ENCODE assay signal across 13 cellular contexts in the genomic region with DNA sequence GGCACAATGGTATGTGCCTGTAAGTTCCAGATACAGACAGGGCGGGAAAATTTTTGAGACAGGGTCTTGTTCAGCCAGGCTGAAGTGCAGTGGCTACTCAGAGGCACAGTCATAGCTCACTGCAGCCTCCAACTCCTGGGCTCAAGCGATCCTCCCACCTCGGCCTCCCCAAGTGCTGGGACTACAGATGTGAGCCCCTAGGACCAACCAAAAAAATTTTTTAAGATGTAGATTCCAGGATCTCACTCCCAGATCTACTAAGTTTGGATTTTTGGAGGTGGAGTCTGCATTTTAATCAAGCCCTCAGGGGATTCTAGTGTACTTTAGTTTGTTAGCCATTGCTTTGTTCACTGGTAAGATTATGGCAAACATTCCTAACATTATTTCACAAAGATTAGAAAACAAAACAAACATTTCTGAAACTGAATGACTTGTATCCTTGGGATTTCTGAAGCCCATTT. TPM values are rescaled to one million over a fixed set of nuclear protein-coding genes. Genes with fewer than 3 reads are reported as not detected.
DNase-seq lines count a peak whose midpoint lies in the region; ATAC-seq and TF ChIP-seq lines count a peak whose summit lies in the region.
"Had no signal": no experiment of that assay in that cellular context is flagged by ENCODE, and none has a peak within 500 bp of the region (broad histone marks: within the 10 kb centered on the region; RNA-seq: fewer than 3 reads in every experiment).

No MANE protein-coding gene starts in this region.

- no peak overlapping the region for H3K27ac Mint-ChIP-seq in activated CD8-positive, alpha-beta T cell treated with anti-CD3 and anti-CD28 coated beads, Interleukin-2, amount 10 ng/mL, durations not matched to agents 7 days and 5 days
- H3K27ac Mint-ChIP-seq: activated naive CD4-positive, alpha-beta T cell treated with anti-CD3 and anti-CD28 coated beads, Interleukin-2, amount 50 U/mL, for 24 hours; T-helper 17 cell had no signal

- H3K27me3 ChIP-seq in colonic mucosa, result no peaks in the 10 kb centered on the region
- no peaks in the 10 kb centered on the region for H3K27me3 ChIP-seq in lower lobe of right lung (ENCODE audit: low read depth)

- H3K27me3 Mint-ChIP-seq in activated CD8-positive, alpha-beta T cell treated with anti-CD3 and anti-CD28 coated beads, Interleukin-2, amount 10 ng/mL, durations not matched to agents 7 days and 5 days (ENCODE audit: low read depth), result no peaks in the 10 kb centered on the region
- H3K27me3 Mint-ChIP-seq: activated naive CD4-positive, alpha-beta T cell treated with anti-CD3 and anti-CD28 coated beads, Interleukin-2, amount 50 U/mL, for 24 hours; T-helper 17 cell had no signal

- H3K9me3 ChIP-seq in colonic mucosa (no peaks in the 10 kb centered on the region), lower lobe of right lung (no peaks in the 10 kb centered on the region)

- DNase-seq in M059J (ENCODE audit: low read depth) (peak; percentile 87), colonic mucosa (no peak), lower lobe of right lung (no peak), SIG-M5 treated with dmso at 0.1 percent for 504 hours (lab: John Stamatoyannopoulos, UW; ENCODE audit: unreplicated experiment) (no peak)
- DNase-seq in activated CD8-positive, alpha-beta T cell treated with anti-CD3 and anti-CD28 coated beads, Interleukin-2, amount 10 ng/mL, durations not matched to agents 7 days and 5 days, result no peak
- DNase-seq in activated CD8-positive, alpha-beta memory T cell treated with anti-CD3 and anti-CD28 coated beads, Interleukin-2, amount 50 U/mL, for 48 hours, result no peak
- DNase-seq: DMS79, T-helper 17 cell had no signal

- no peak overlapping the region for H3K4me3 Mint-ChIP-seq in activated CD8-positive, alpha-beta T cell treated with anti-CD3 and anti-CD28 coated beads, Interleukin-2, amount 10 ng/mL, durations not matched to agents 7 days and 5 days
- H3K4me3 Mint-ChIP-seq: activated naive CD4-positive, alpha-beta T cell treated with anti-CD3 and anti-CD28 coated beads, Interleukin-2, amount 50 U/mL, for 24 hours; T-helper 17 cell had no signal

- TF ChIP-seq CTCF in 22Rv1 (IDR thresholded peaks at IDR 0.05) (no peak), colonic mucosa (IDR thresholded peaks at IDR 0.05) (no peak), lower lobe of right lung (IDR thresholded peaks at IDR 0.05) (no peak)

- H3K4me3 ChIP-seq in colonic mucosa (no peak overlapping the region), lower lobe of right lung (peak overlapping the region; percentile 34)

- ATAC-seq in lower lobe of right lung (peak; percentile 37 to 76), GM21390 (IDR thresholded peaks at IDR 0.05; ENCODE audit: unreplicated experiment) (no peak)
- ATAC-seq in activated CD8-positive, alpha-beta T cell treated with anti-CD3 and anti-CD28 coated beads, Interleukin-2, amount 10 ng/mL, durations not matched to agents 7 days and 5 days, result no peak
- ATAC-seq: T-helper 17 cell had no signal

- intact Hi-C loops in colonic mucosa (cut with DNase I), result no loop called here
- intact Hi-C loops in lower lobe of right lung (cut with DNase I), result no loop called here

- peak overlapping the region; percentile 91 for H3K27ac ChIP-seq in 22Rv1
- peak overlapping the region; percentile 28 for H3K27ac ChIP-seq in colonic mucosa
- H3K27ac ChIP-seq in lower lobe of right lung, result peak overlapping the region; percentile 71
- H3K27ac ChIP-seq: KMS-11 had no signal

- H3K36me3 Mint-ChIP-seq in activated CD8-positive, alpha-beta T cell treated with anti-CD3 and anti-CD28 coated beads, Interleukin-2, amount 10 ng/mL, durations not matched to agents 7 days and 5 days (ENCODE audit: low read depth), result no peaks in the 10 kb centered on the region
- H3K36me3 Mint-ChIP-seq: activated naive CD4-positive, alpha-beta T cell treated with anti-CD3 and anti-CD28 coated beads, Interleukin-2, amount 50 U/mL, for 24 hours had no signal

- H3K9me3 Mint-ChIP-seq in activated CD8-positive, alpha-beta T cell treated with anti-CD3 and anti-CD28 coated beads, Interleukin-2, amount 10 ng/mL, durations not matched to agents 7 days and 5 days (ENCODE audit: insufficient read depth), result no peaks in the 10 kb centered on the region
- H3K9me3 Mint-ChIP-seq: activated naive CD4-positive, alpha-beta T cell treated with anti-CD3 and anti-CD28 coated beads, Interleukin-2, amount 50 U/mL, for 24 hours had no signal

- H3K4me1 ChIP-seq in colonic mucosa, result no peaks in the 10 kb centered on the region
- H3K4me1 ChIP-seq in lower lobe of right lung, result peaks cover 6% of the 10 kb centered on the region

- H3K4me1 Mint-ChIP-seq in activated CD8-positive, alpha-beta T cell treated with anti-CD3 and anti-CD28 coated beads, Interleukin-2, amount 10 ng/mL, durations not matched to agents 7 days and 5 days (ENCODE audit: low read depth), result peaks cover 5% of the 10 kb centered on the region

- H3K36me3 ChIP-seq in colonic mucosa (no peaks in the 10 kb centered on the region), lower lobe of right lung (no peaks in the 10 kb centered on the region)

- CTCF ChIA-PET in activated CD8-positive, alpha-beta T cell treated with anti-CD3 and anti-CD28 coated beads, Interleukin-2, amount 10 ng/mL, durations not matched to agents 7 days and 5 days (lab: Charles Lee), result interaction anchor here (1.3 kb wide), 1 partner anchor 10 kb away, joined by 4 read pairs; no protein-coding TSS in a partner anchor

- POLR2A ChIA-PET in activated CD8-positive, alpha-beta T cell treated with anti-CD3 and anti-CD28 coated beads, Interleukin-2, amount 10 ng/mL, durations not matched to agents 7 days and 5 days (lab: Charles Lee), result no interaction called here

- H3K9ac ChIP-seq in colonic mucosa (ENCODE audit: low read depth in 2 of 2, low read length in 2 of 2), result peak overlapping the region in 1 of 2 donors; percentile 38
- H3K9ac ChIP-seq: KMS-11 had no signal

RNA-seq across cellular contexts. Expression of gene LIPH, which starts 2.7 kb away (rescaled TPM):
- total RNA-seq in M059J (2014; rRNA removed; shearing (Covaris generic)), result 1.4 and 1.9 TPM in 2 replicates
- total RNA-seq in colonic mucosa, result 100 to 1,000 TPM in 1 of 2 donors, 10 to 100 TPM in 1; 58.3 to 104 TPM
- total RNA-seq in lower lobe of right lung, result 29.7 TPM
- total RNA-seq in activated CD8-positive, alpha-beta T cell treated with anti-CD3 and anti-CD28 coated beads, Interleukin-2, amount 10 ng/mL, durations not matched to agents 7 days and 5 days, result not detected
- total RNA-seq: temporal lobe had no signal

RNA-seq across cellular contexts. Expression of gene SENP2, which starts 36.4 kb away (rescaled TPM):
- 34.7 and 40.1 TPM in 2 replicates for total RNA-seq in M059J (2014; rRNA removed; shearing (Covaris generic))
- total RNA-seq in colonic mucosa, result 10 to 100 TPM; 28.6 to 30.3 TPM
- total RNA-seq in lower lobe of right lung, result 36.5 TPM
- 10 to 100 TPM; 27.5 to 28.9 TPM for total RNA-seq in activated CD8-positive, alpha-beta T cell treated with anti-CD3 and anti-CD28 coated beads, Interleukin-2, amount 10 ng/mL, durations not matched to agents 7 days and 5 days

RNA-seq across cellular contexts. Expression of gene TMEM41A, which starts 50.8 kb away (rescaled TPM):
- total RNA-seq in M059J (2014; rRNA removed; shearing (Covaris generic)), result 9.3 and 14.9 TPM in 2 replicates
- 10 to 100 TPM; 14.8 to 22.4 TPM for total RNA-seq in colonic mucosa
- 24.0 TPM for total RNA-seq in lower lobe of right lung
- 10 to 100 TPM; 20.3 to 21.6 TPM for total RNA-seq in activated CD8-positive, alpha-beta T cell treated with anti-CD3 and anti-CD28 coated beads, Interleukin-2, amount 10 ng/mL, durations not matched to agents 7 days and 5 days

Comparison
In these comparisons a context has a peak if more than half of its experiments do, and no peak if none do; other contexts are left out.
1. H3K27ac ChIP-seq: peak in every context shown above with its lines; median percentile 91 in 22Rv1; 71 in lower lobe of right lung; 28 in colonic mucosa.
2. ATAC-seq: peak in lower lobe of right lung (2 of 2); none in activated CD8-positive, alpha-beta T cell treated with anti-CD3 and anti-CD28 coated beads, Interleukin-2, amount 10 ng/mL, durations not matched to agents 7 days and 5 days (single experiment) and GM21390 (single experiment).
3. RNA of gene LIPH, which starts 2.7 kb away (total RNA-seq): 58.3 to 104 TPM in colonic mucosa and 29.7 TPM in lower lobe of right lung (single experiment); 1.4 to 1.9 TPM in M059J and not detected in activated CD8-positive, alpha-beta T cell treated with anti-CD3 and anti-CD28 coated beads, Interleukin-2, amount 10 ng/mL, durations not matched to agents 7 days and 5 days; every median in the first group is over 10 times any median in the second.